26 cellular contexts compared by ENCODE assay signal in the genomic region with DNA sequence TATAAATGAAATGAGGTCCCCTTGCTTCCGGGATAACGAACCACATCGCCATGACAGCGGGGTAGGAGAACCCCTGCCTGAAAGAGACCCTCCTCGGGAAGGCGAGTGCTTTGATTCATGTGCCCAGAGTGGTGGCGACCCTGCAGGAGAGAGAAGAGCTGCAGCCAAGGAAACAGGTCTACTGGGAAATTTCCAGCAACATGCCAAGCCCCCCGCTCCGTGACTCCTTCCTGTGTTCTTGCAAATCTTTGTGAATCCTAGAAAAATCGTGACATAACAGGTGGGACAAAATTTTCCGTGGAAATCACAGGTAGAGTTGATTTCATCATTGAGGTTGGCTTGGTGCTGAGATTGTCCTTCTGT.
"Had no signal": no experiment of that assay in that cellular context is flagged by ENCODE, and none has a peak within 500 bp of the region (broad histone marks: within the 10 kb centered on the region; RNA-seq: fewer than 3 reads in every experiment).

No MANE protein-coding gene starts in this region.

- H3K36me3 Mint-ChIP-seq: activated naive CD8-positive, alpha-beta T cell; brain; naive thymus-derived CD4-positive, alpha-beta T cell had no signal

- H3K4me3 Mint-ChIP-seq: activated naive CD8-positive, alpha-beta T cell; brain; effector memory CD8-positive, alpha-beta T cell; naive thymus-derived CD4-positive, alpha-beta T cell had no signal

- ATAC-seq: activated CD4-positive, CD25-positive, alpha-beta regulatory T cell treated with anti-CD3 and anti-CD28 coated beads, Interleukin-2, amount 50 U/mL, for 24 hours; effector memory CD8-positive, alpha-beta T cell; esophagus mucosa; left colon; naive thymus-derived CD4-positive, alpha-beta T cell; pancreas had no signal

- H3K36me3 ChIP-seq: pancreas, prostate gland, sigmoid colon, suprapubic skin, tibial artery, WERI-Rb-1 had no signal

- H3K9me3 Mint-ChIP-seq: effector memory CD8-positive, alpha-beta T cell had no signal

- FAIRE-seq: kidney, pancreas had no signal

- H3K27me3 ChIP-seq: pancreas, sigmoid colon had no signal

- H3K27me3 Mint-ChIP-seq: activated naive CD8-positive, alpha-beta T cell had no signal

- H3K27ac ChIP-seq: coronary artery, dorsolateral prefrontal cortex, pancreas, prostate gland, sigmoid colon, suprapubic skin, tibial artery, WERI-Rb-1 had no signal

- H3K9me3 ChIP-seq: pancreas, prostate gland, sigmoid colon, suprapubic skin, tibial artery had no signal

- DNase-seq: activated CD4-positive, alpha-beta T cell treated with anti-CD3 and anti-CD28 coated beads for 48 hours; activated CD4-positive, alpha-beta T cell treated with anti-CD3 and anti-CD28 coated beads, Interleukin-2, amount 50 U/mL, for 48 hours; activated effector memory CD4-positive, alpha-beta T cell treated with Interleukin-2 at 50 U/mL for 16 hours; activated naive CD4-positive, alpha-beta T cell treated with Interleukin-2 at 50 U/mL for 16 hours; anterior cingulate cortex; effector memory CD8-positive, alpha-beta T cell; hippocampal formation; kidney; left colon; midbrain; naive thymus-derived CD4-positive, alpha-beta T cell; pancreas; retina; sigmoid colon; stimulated activated naive CD4-positive, alpha-beta T cell; T-helper 9 cell; tibial artery; WERI-Rb-1 had no signal

- H3K4me1 ChIP-seq: pancreas, prostate gland, sigmoid colon, tibial artery had no signal

- H3K27ac Mint-ChIP-seq: activated naive CD8-positive, alpha-beta T cell; effector memory CD8-positive, alpha-beta T cell; naive thymus-derived CD4-positive, alpha-beta T cell had no signal

- H3K4me1 Mint-ChIP-seq: naive thymus-derived CD4-positive, alpha-beta T cell had no signal

- H3K4me3 ChIP-seq: coronary artery, dorsolateral prefrontal cortex, pancreas, prostate gland, sigmoid colon, suprapubic skin, tibial artery had no signal
